ENCODE assay signal across 1 cellular context in the genomic region with DNA sequence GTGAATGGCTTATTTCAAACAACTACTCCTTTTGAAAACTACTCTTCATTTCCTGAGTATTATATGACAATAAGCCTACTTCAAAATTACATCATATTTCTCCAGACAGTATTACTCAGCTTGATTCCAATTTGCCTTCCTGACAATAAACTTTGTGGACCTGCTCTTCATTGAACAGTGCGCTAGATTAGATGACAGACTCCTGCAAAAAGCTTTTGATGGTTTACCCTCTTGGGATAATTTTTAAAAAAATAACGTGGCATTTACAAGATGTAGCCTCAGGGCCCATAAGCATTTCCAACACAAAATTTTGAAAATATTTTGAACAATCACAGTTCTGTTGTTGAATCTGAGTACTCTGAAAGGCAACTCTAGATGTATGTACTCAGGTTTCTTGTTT.
TF ChIP-seq lines count a peak whose summit lies in the region.

No MANE protein-coding gene starts in this region.

TF ChIP-seq in H1, 55 proteins besides CTCF, POLR2A, EP300 and RAD21:
- TF ChIP-seq GABPA (IDR thresholded peaks at IDR 0.05; ENCODE audit: borderline replicate concordance, insufficient read depth, low read length) (no peak), TAF1 (IDR thresholded peaks at IDR 0.05; ENCODE audit: low read depth, low read length) (no peak)
